Comparison of ENCODE assay signal across 1 cellular context in genomic region chr7:47472444-47473157, GRCh38.
TF ChIP-seq lines count a peak whose summit lies in the region.

No MANE protein-coding gene starts in this region.

TF ChIP-seq in HepG2, 621 proteins besides CTCF, POLR2A, EP300 and RAD21 (continued from another document):
- TF ChIP-seq, protein P1, sequence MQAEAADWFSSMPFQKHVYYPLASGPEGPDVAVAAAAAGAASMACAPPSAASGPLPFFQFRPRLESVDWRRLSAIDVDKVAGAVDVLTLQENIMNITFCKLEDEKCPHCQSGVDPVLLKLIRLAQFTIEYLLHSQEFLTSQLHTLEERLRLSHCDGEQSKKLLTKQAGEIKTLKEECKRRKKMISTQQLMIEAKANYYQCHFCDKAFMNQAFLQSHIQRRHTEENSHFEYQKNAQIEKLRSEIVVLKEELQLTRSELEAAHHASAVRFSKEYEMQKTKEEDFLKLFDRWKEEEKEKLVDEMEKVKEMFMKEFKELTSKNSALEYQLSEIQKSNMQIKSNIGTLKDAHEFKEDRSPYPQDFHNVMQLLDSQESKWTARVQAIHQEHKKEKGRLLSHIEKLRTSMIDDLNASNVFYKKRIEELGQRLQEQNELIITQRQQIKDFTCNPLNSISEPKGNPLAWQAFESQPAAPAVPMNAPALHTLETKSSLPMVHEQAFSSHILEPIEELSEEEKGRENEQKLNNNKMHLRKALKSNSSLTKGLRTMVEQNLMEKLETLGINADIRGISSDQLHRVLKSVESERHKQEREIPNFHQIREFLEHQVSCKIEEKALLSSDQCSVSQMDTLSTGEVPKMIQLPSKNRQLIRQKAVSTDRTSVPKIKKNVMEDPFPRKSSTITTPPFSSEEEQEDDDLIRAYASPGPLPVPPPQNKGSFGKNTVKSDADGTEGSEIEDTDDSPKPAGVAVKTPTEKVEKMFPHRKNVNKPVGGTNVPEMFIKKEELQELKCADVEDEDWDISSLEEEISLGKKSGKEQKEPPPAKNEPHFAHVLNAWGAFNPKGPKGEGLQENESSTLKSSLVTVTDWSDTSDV (CRISPR knock-in tag; IDR thresholded peaks at IDR 0.05) = no peak
- 0 out of 2 replicates have a peak, but pooled peaks have one; percentile 37 for TF ChIP-seq ZNF547 (CRISPR knock-in tag; IDR thresholded peaks at IDR 0.05)
- no peak for TF ChIP-seq MED1 (CRISPR knock-in tag; IDR thresholded peaks at IDR 0.05)
- TF ChIP-seq YEATS2 (CRISPR knock-in tag; IDR thresholded peaks at IDR 0.05; ENCODE audit: borderline replicate concordance) = no peak
- no peak for TF ChIP-seq ZNF720 (CRISPR knock-in tag; IDR thresholded peaks at IDR 0.05)
- peak; percentile 64; the same call in 1 of the 2 replicates for TF ChIP-seq ZBTB38 (CRISPR knock-in tag; IDR thresholded peaks at IDR 0.05)
- TF ChIP-seq AGO2 (optimal IDR thresholded peaks at IDR 0.05; ENCODE audit: low read depth, low read length) = peak; percentile 58
- TF ChIP-seq, protein P2, sequence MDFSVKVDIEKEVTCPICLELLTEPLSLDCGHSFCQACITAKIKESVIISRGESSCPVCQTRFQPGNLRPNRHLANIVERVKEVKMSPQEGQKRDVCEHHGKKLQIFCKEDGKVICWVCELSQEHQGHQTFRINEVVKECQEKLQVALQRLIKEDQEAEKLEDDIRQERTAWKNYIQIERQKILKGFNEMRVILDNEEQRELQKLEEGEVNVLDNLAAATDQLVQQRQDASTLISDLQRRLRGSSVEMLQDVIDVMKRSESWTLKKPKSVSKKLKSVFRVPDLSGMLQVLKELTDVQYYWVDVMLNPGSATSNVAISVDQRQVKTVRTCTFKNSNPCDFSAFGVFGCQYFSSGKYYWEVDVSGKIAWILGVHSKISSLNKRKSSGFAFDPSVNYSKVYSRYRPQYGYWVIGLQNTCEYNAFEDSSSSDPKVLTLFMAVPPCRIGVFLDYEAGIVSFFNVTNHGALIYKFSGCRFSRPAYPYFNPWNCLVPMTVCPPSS (IDR thresholded peaks at IDR 0.05) = no peak
- TF ChIP-seq, protein P3, sequence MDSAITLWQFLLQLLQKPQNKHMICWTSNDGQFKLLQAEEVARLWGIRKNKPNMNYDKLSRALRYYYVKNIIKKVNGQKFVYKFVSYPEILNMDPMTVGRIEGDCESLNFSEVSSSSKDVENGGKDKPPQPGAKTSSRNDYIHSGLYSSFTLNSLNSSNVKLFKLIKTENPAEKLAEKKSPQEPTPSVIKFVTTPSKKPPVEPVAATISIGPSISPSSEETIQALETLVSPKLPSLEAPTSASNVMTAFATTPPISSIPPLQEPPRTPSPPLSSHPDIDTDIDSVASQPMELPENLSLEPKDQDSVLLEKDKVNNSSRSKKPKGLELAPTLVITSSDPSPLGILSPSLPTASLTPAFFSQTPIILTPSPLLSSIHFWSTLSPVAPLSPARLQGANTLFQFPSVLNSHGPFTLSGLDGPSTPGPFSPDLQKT (CRISPR knock-in tag; IDR thresholded peaks at IDR 0.05; ENCODE audit: borderline replicate concordance) = no peak
